In the genomic region with DNA sequence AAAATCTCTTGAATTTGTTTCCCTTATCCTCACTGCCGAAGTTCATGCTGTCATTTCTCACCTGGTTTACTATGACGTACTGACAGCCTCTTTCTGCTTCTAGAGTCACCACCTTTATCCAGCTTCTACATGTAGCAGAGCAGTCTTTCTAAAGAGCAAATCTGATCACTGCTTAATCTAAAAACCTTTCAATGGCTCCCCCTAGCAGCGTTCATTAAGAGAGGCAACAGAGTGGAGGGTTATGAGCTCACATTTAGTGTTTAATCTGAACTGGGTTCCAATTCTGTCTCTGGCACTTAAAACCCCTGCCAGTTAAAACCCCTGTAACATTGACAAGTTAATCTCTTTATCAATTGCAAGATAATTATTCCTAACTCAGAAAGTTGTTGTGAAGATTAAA, we compare ENCODE assay signal across 8 cellular contexts. TPM values are rescaled to one million over a fixed set of nuclear protein-coding genes. Genes with fewer than 3 reads are reported as not detected.
DNase-seq lines count a peak whose midpoint lies in the region; ATAC-seq and TF ChIP-seq lines count a peak whose summit lies in the region.

No MANE protein-coding gene starts in this region.

- peak; percentile 12 for ATAC-seq in activated B cell treated with CpG ODN at 0.5 μM for 24 hours (ENCODE audit: low read depth)

- H3K27ac Mint-ChIP-seq in activated T-cell treated with anti-CD3 and anti-CD28 coated beads, Interleukin-2, amount 50 U/mL, for 24 hours, result peak overlapping the region; percentile 63
- H3K27ac Mint-ChIP-seq in IgD-negative memory B cell (peak overlapping the region in 2 of 3 donors; percentile 24 to 26), activated B cell treated with CpG ODN at 0.5 μM for 24 hours (no peak overlapping the region)

- DNase-seq in activated T-cell treated with anti-CD3 and anti-CD28 coated beads, Interleukin-2, amount 50 U/mL, for 24 hours, result no peak
- no peak for DNase-seq in activated T-cell treated with anti-CD3 and anti-CD28 coated beads for 4 hours
- no peak for DNase-seq in activated B cell treated with CpG ODN at 0.5 μM for 24 hours
- peak; percentile 42 for DNase-seq in medulla oblongata (ENCODE audit: extremely low spot score)
- no peak for DNase-seq in pons (ENCODE audit: low spot score)
- no peak for DNase-seq in NCI-H2171 treated with DMSO at 0.1 percent for 48 hours (lab: John Stamatoyannopoulos, UW)
- no peak for DNase-seq in epidermal melanocyte (ENCODE audit: insufficient read length, low spot score)

- TF ChIP-seq CTCF in activated B cell treated with CpG ODN at 0.5 μM for 24 hours (IDR thresholded peaks at IDR 0.05), result no peak

- CTCF ChIA-PET in activated B cell treated with CpG ODN at 0.5 μM for 24 hours (lab: Charles Lee), result interaction anchor here (0.6 to 2.2 kb wide), 16 partner anchors 11 to 484 kb away, joined by 3 to 29 read pairs (median 4); no protein-coding TSS in a partner anchor

- H3K4me1 Mint-ChIP-seq in activated T-cell treated with anti-CD3 and anti-CD28 coated beads, Interleukin-2, amount 50 U/mL, for 24 hours (ENCODE audit: low read depth), result peaks cover 57% of the 10 kb centered on the region
- H3K4me1 Mint-ChIP-seq in IgD-negative memory B cell (peaks cover 11 to 25% (median 21%) of the 10 kb centered on the region in 3 donors), activated B cell treated with CpG ODN at 0.5 μM for 24 hours (peaks cover 28% of the 10 kb centered on the region)

- H3K4me3 Mint-ChIP-seq in activated T-cell treated with anti-CD3 and anti-CD28 coated beads, Interleukin-2, amount 50 U/mL, for 24 hours, result peak overlapping the region; percentile 91
- H3K4me3 Mint-ChIP-seq in IgD-negative memory B cell (peak overlapping the region in 1 of 4 donors; percentile 70), activated B cell treated with CpG ODN at 0.5 μM for 24 hours (no peak overlapping the region)

- POLR2A ChIA-PET in activated B cell treated with CpG ODN at 0.5 μM for 24 hours (lab: Charles Lee), result interaction anchor here (0.7 kb wide), 1 partner anchor 483 kb away, joined by 3 read pairs; no protein-coding TSS in a partner anchor

- H3K9me3 Mint-ChIP-seq in activated T-cell treated with anti-CD3 and anti-CD28 coated beads, Interleukin-2, amount 50 U/mL, for 24 hours, result no peaks in the 10 kb centered on the region
- H3K9me3 Mint-ChIP-seq in IgD-negative memory B cell (no peaks in the 10 kb centered on the region), activated B cell treated with CpG ODN at 0.5 μM for 24 hours (no peaks in the 10 kb centered on the region)

- intact Hi-C loops in activated B cell treated with CpG ODN at 0.5 μM for 24 hours (cut with micrococcal nuclease), result loop anchor here (1.0 to 10.0 kb wide), 6 partner anchors 243 to 1090 kb away; partner anchors contain the start of gene PI4K2B

- peaks cover 32% of the 10 kb centered on the region for H3K36me3 Mint-ChIP-seq in activated T-cell treated with anti-CD3 and anti-CD28 coated beads, Interleukin-2, amount 50 U/mL, for 24 hours (ENCODE audit: low read depth)
- no peaks in the 10 kb centered on the region for H3K36me3 Mint-ChIP-seq in IgD-negative memory B cell
- peaks cover 11% of the 10 kb centered on the region for H3K36me3 Mint-ChIP-seq in activated B cell treated with CpG ODN at 0.5 μM for 24 hours (ENCODE audit: low read depth)

- H3K27me3 Mint-ChIP-seq in activated T-cell treated with anti-CD3 and anti-CD28 coated beads, Interleukin-2, amount 50 U/mL, for 24 hours, result no peaks in the 10 kb centered on the region
- H3K27me3 Mint-ChIP-seq in IgD-negative memory B cell (no peaks in the 10 kb centered on the region), activated B cell treated with CpG ODN at 0.5 μM for 24 hours (no peaks in the 10 kb centered on the region)

RNA-seq across cellular contexts. Expression of gene RBPJ, which starts 4.4 kb away (rescaled TPM):
- polyA plus RNA-seq in IgD-negative memory B cell, result 55.5 TPM
- total RNA-seq in activated B cell treated with CpG ODN at 0.5 μM for 24 hours, result 50.6 and 51.4 TPM in 2 replicates
